Comparison of ENCODE assay signal across 1 cellular context in genomic region chr16:88584676-88585075, GRCh38.
TF ChIP-seq lines count a peak whose summit lies in the region.

No MANE protein-coding gene starts in this region.

TF ChIP-seq in HepG2, 621 proteins besides CTCF, POLR2A, EP300 and RAD21 (continued from another document):
- TF ChIP-seq ZNF737 (CRISPR knock-in tag; IDR thresholded peaks at IDR 0.05; ENCODE audit: borderline replicate concordance) (no peak), ZNF407 (CRISPR knock-in tag; IDR thresholded peaks at IDR 0.05; ENCODE audit: not compliant biosample characterization) (no peak), TAF15 (IDR thresholded peaks at IDR 0.05; ENCODE audit: low read depth, low read length, poor library complexity, severe bottlenecking) (no peak), SRY (CRISPR knock-in tag; IDR thresholded peaks at IDR 0.05) (no peak), TMF1 (CRISPR knock-in tag; IDR thresholded peaks at IDR 0.05; ENCODE audit: low read depth) (no peak), ZNF839 (CRISPR knock-in tag; IDR thresholded peaks at IDR 0.05; ENCODE audit: borderline replicate concordance) (no peak), RFXAP (CRISPR knock-in tag; IDR thresholded peaks at IDR 0.05; ENCODE audit: borderline replicate concordance) (no peak), KLF11 (CRISPR knock-in tag; IDR thresholded peaks at IDR 0.05) (no peak), ZKSCAN8 (CRISPR knock-in tag; IDR thresholded peaks at IDR 0.05; ENCODE audit: borderline replicate concordance) (no peak), RBAK (CRISPR knock-in tag; IDR thresholded peaks at IDR 0.05) (no peak), ZFP91 (CRISPR knock-in tag; IDR thresholded peaks at IDR 0.05; ENCODE audit: borderline replicate concordance) (no peak)
